In the genomic region with DNA sequence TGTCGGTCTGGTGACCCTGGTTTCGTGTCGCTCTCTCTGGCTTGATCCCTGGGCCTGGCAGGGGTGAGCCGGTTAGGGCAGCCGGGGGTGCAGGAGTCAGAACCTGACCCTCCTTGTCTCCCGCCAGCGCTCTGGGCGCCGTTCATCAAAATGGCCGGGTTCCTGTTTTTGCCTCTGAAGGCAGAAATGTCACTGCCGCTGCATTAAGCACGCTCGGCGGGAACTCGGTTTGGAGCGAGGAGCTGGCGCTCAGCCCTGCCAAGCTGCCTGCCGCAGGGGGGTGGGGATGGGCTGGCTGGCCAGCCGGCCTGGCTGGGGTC, we compare ENCODE assay signal across 1 cellular context.
TF ChIP-seq lines count a peak whose summit lies in the region.

No MANE protein-coding gene starts in this region.

TF ChIP-seq in GM12878, 131 proteins besides CTCF, POLR2A, EP300 and RAD21 (continued from another document):
- TF ChIP-seq, protein P1, sequence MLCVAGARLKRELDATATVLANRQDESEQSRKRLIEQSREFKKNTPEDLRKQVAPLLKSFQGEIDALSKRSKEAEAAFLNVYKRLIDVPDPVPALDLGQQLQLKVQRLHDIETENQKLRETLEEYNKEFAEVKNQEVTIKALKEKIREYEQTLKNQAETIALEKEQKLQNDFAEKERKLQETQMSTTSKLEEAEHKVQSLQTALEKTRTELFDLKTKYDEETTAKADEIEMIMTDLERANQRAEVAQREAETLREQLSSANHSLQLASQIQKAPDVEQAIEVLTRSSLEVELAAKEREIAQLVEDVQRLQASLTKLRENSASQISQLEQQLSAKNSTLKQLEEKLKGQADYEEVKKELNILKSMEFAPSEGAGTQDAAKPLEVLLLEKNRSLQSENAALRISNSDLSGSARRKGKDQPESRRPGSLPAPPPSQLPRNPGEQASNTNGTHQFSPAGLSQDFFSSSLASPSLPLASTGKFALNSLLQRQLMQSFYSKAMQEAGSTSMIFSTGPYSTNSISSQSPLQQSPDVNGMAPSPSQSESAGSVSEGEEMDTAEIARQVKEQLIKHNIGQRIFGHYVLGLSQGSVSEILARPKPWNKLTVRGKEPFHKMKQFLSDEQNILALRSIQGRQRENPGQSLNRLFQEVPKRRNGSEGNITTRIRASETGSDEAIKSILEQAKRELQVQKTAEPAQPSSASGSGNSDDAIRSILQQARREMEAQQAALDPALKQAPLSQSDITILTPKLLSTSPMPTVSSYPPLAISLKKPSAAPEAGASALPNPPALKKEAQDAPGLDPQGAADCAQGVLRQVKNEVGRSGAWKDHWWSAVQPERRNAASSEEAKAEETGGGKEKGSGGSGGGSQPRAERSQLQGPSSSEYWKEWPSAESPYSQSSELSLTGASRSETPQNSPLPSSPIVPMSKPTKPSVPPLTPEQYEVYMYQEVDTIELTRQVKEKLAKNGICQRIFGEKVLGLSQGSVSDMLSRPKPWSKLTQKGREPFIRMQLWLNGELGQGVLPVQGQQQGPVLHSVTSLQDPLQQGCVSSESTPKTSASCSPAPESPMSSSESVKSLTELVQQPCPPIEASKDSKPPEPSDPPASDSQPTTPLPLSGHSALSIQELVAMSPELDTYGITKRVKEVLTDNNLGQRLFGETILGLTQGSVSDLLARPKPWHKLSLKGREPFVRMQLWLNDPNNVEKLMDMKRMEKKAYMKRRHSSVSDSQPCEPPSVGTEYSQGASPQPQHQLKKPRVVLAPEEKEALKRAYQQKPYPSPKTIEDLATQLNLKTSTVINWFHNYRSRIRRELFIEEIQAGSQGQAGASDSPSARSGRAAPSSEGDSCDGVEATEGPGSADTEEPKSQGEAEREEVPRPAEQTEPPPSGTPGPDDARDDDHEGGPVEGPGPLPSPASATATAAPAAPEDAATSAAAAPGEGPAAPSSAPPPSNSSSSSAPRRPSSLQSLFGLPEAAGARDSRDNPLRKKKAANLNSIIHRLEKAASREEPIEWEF (IDR thresholded peaks at IDR 0.05; ENCODE audit: insufficient replicate concordance, low read depth, low read length): no peak
- TF ChIP-seq, protein P2, sequence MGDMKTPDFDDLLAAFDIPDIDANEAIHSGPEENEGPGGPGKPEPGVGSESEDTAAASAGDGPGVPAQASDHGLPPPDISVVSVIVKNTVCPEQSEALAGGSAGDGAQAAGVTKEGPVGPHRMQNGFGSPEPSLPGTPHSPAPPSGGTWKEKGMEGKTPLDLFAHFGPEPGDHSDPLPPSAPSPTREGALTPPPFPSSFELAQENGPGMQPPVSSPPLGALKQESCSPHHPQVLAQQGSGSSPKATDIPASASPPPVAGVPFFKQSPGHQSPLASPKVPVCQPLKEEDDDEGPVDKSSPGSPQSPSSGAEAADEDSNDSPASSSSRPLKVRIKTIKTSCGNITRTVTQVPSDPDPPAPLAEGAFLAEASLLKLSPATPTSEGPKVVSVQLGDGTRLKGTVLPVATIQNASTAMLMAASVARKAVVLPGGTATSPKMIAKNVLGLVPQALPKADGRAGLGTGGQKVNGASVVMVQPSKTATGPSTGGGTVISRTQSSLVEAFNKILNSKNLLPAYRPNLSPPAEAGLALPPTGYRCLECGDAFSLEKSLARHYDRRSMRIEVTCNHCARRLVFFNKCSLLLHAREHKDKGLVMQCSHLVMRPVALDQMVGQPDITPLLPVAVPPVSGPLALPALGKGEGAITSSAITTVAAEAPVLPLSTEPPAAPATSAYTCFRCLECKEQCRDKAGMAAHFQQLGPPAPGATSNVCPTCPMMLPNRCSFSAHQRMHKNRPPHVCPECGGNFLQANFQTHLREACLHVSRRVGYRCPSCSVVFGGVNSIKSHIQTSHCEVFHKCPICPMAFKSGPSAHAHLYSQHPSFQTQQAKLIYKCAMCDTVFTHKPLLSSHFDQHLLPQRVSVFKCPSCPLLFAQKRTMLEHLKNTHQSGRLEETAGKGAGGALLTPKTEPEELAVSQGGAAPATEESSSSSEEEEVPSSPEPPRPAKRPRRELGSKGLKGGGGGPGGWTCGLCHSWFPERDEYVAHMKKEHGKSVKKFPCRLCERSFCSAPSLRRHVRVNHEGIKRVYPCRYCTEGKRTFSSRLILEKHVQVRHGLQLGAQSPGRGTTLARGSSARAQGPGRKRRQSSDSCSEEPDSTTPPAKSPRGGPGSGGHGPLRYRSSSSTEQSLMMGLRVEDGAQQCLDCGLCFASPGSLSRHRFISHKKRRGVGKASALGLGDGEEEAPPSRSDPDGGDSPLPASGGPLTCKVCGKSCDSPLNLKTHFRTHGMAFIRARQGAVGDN (IDR thresholded peaks at IDR 0.05): no peak
- peak; percentile 60; the same call in 1 of the 2 replicates for TF ChIP-seq SPI1 (IDR thresholded peaks at IDR 0.05; ENCODE audit: borderline replicate concordance, insufficient read depth, low read depth, low read length)
- no peak for TF ChIP-seq CBX3 (IDR thresholded peaks at IDR 0.05; ENCODE audit: borderline replicate concordance, low read depth)
- TF ChIP-seq CREB1 (IDR thresholded peaks at IDR 0.05; ENCODE audit: low read depth): no peak
- TF ChIP-seq NRF1 (conservative IDR thresholded peaks at IDR 0.05; ENCODE audit: low read depth, low read length): no peak
- TF ChIP-seq MYC (IDR thresholded peaks at IDR 0.05; ENCODE audit: insufficient read depth, insufficient read length, insufficient replicate concordance, low read length, severe bottlenecking): no peak
- no peak for TF ChIP-seq CBX5 (IDR thresholded peaks at IDR 0.05; ENCODE audit: low read depth)
- TF ChIP-seq BMI1 (IDR thresholded peaks at IDR 0.05; ENCODE audit: borderline replicate concordance): no peak
- no peak for TF ChIP-seq RELA (IDR thresholded peaks at IDR 0.05; ENCODE audit: borderline replicate concordance, partially characterized antibody)
- TF ChIP-seq NFYA (IDR thresholded peaks at IDR 0.05; ENCODE audit: borderline replicate concordance, low read depth, low read length): no peak
- TF ChIP-seq ASH2L (IDR thresholded peaks at IDR 0.05; ENCODE audit: borderline replicate concordance, low read depth): no peak
- no peak for TF ChIP-seq KLF5 (IDR thresholded peaks at IDR 0.05; ENCODE audit: partially characterized antibody)
- TF ChIP-seq SREBF2 (IDR thresholded peaks at IDR 0.05; ENCODE audit: low read length): no peak
- no peak for TF ChIP-seq ZNF274 (IDR thresholded peaks at IDR 0.05; ENCODE audit: insufficient read depth, insufficient read length)
- TF ChIP-seq CHD4 (IDR thresholded peaks at IDR 0.05): no peak
- 0 out of 4 replicates have a peak, but pooled peaks of 1 of the 2 experiments have one; percentile 2 for TF ChIP-seq BHLHE40 (IDR thresholded peaks at IDR 0.05; ENCODE audit: borderline replicate concordance in 1 of 2, low read depth in 2 of 2, low read length in 1 of 2)
- TF ChIP-seq RB1 (IDR thresholded peaks at IDR 0.05; ENCODE audit: borderline replicate concordance): peak; percentile 48; the same call in 1 of the 2 replicates
- TF ChIP-seq YY1 (IDR thresholded peaks at IDR 0.05; ENCODE audit: low read depth, low read length): peak; percentile 80; the same call in 1 of the 2 replicates
- no peak for TF ChIP-seq CREM (IDR thresholded peaks at IDR 0.05; ENCODE audit: low read depth)
- TF ChIP-seq, protein P3, sequence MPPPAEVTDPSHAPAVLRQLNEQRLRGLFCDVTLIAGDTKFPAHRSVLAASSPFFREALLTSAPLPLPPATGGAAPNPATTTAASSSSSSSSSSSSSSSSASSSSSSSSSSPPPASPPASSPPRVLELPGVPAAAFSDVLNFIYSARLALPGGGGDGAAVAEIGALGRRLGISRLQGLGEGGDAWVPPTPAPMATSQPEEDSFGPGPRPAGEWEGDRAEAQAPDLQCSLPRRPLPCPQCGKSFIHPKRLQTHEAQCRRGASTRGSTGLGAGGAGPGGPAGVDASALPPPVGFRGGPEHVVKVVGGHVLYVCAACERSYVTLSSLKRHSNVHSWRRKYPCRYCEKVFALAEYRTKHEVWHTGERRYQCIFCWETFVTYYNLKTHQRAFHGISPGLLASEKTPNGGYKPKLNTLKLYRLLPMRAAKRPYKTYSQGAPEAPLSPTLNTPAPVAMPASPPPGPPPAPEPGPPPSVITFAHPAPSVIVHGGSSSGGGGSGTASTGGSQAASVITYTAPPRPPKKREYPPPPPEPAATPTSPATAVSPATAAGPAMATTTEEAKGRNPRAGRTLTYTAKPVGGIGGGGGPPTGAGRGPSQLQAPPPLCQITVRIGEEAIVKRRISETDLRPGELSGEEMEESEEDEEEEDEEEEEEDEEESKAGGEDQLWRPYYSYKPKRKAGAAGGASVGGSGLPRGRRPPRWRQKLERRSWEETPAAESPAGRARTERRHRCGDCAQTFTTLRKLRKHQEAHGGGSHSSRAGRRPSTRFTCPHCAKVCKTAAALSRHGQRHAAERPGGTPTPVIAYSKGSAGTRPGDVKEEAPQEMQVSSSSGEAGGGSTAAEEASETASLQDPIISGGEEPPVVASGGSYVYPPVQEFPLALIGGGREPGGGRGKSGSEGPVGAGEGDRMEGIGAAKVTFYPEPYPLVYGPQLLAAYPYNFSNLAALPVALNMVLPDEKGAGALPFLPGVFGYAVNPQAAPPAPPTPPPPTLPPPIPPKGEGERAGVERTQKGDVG (CRISPR knock-in tag; IDR thresholded peaks at IDR 0.05): no peak
- TF ChIP-seq NBN (IDR thresholded peaks at IDR 0.05): no peak
- TF ChIP-seq, protein P4, sequence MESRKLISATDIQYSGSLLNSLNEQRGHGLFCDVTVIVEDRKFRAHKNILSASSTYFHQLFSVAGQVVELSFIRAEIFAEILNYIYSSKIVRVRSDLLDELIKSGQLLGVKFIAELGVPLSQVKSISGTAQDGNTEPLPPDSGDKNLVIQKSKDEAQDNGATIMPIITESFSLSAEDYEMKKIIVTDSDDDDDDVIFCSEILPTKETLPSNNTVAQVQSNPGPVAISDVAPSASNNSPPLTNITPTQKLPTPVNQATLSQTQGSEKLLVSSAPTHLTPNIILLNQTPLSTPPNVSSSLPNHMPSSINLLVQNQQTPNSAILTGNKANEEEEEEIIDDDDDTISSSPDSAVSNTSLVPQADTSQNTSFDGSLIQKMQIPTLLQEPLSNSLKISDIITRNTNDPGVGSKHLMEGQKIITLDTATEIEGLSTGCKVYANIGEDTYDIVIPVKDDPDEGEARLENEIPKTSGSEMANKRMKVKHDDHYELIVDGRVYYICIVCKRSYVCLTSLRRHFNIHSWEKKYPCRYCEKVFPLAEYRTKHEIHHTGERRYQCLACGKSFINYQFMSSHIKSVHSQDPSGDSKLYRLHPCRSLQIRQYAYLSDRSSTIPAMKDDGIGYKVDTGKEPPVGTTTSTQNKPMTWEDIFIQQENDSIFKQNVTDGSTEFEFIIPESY (IDR thresholded peaks at IDR 0.05): no peak
- TF ChIP-seq, protein P5, sequence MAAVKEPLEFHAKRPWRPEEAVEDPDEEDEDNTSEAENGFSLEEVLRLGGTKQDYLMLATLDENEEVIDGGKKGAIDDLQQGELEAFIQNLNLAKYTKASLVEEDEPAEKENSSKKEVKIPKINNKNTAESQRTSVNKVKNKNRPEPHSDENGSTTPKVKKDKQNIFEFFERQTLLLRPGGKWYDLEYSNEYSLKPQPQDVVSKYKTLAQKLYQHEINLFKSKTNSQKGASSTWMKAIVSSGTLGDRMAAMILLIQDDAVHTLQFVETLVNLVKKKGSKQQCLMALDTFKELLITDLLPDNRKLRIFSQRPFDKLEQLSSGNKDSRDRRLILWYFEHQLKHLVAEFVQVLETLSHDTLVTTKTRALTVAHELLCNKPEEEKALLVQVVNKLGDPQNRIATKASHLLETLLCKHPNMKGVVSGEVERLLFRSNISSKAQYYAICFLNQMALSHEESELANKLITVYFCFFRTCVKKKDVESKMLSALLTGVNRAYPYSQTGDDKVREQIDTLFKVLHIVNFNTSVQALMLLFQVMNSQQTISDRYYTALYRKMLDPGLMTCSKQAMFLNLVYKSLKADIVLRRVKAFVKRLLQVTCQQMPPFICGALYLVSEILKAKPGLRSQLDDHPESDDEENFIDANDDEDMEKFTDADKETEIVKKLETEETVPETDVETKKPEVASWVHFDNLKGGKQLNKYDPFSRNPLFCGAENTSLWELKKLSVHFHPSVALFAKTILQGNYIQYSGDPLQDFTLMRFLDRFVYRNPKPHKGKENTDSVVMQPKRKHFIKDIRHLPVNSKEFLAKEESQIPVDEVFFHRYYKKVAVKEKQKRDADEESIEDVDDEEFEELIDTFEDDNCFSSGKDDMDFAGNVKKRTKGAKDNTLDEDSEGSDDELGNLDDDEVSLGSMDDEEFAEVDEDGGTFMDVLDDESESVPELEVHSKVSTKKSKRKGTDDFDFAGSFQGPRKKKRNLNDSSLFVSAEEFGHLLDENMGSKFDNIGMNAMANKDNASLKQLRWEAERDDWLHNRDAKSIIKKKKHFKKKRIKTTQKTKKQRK (IDR thresholded peaks at IDR 0.05; ENCODE audit: low read depth, low read length): no peak
- TF ChIP-seq, protein P6, sequence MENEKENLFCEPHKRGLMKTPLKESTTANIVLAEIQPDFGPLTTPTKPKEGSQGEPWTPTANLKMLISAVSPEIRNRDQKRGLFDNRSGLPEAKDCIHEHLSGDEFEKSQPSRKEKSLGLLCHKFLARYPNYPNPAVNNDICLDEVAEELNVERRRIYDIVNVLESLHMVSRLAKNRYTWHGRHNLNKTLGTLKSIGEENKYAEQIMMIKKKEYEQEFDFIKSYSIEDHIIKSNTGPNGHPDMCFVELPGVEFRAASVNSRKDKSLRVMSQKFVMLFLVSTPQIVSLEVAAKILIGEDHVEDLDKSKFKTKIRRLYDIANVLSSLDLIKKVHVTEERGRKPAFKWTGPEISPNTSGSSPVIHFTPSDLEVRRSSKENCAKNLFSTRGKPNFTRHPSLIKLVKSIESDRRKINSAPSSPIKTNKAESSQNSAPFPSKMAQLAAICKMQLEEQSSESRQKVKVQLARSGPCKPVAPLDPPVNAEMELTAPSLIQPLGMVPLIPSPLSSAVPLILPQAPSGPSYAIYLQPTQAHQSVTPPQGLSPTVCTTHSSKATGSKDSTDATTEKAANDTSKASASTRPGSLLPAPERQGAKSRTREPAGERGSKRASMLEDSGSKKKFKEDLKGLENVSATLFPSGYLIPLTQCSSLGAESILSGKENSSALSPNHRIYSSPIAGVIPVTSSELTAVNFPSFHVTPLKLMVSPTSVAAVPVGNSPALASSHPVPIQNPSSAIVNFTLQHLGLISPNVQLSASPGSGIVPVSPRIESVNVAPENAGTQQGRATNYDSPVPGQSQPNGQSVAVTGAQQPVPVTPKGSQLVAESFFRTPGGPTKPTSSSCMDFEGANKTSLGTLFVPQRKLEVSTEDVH (IDR thresholded peaks at IDR 0.05; ENCODE audit: low read depth, partially characterized antibody): no peak
